8 cellular contexts compared by ENCODE assay signal in the genomic region with DNA sequence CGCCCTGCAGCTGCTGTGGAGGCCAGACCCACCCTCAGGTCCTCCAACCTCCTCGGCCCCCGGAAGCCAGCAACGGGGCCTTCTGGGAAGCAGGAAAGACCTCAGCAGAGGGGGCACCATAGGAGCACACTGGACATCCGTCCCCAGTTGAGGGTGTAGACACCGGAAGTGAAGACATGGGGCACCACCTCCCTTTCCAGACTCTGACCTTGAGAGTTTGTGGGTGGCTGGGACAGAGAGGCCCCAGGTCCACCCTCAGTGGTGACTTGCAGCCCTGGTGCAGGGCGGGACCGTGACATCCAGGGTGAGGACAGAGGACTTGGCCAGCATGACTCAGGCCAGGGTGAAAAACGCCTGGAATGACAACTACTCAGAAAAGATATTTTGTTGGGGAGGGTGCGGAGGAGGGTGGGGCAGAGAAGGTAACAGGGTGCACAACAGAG. TPM values are rescaled to one million over a fixed set of nuclear protein-coding genes. Genes with fewer than 3 reads are reported as not detected.
A peak's percentile ranks its signal among the peaks of the same experiment; 100 is the strongest.
DNase-seq lines count a peak whose midpoint lies in the region; ATAC-seq and TF ChIP-seq lines count a peak whose summit lies in the region.

No MANE protein-coding gene starts in this region.

- TF ChIP-seq POLR2A in suprapubic skin (IDR thresholded peaks at IDR 0.05), result no peak

- no peaks in the 10 kb centered on the region for H3K27me3 ChIP-seq in left lung
- no peaks in the 10 kb centered on the region for H3K27me3 ChIP-seq in suprapubic skin

- DNase-seq in activated T-cell treated with anti-CD3 and anti-CD28 coated beads, Interleukin-2, amount 50 U/mL, for 72 hours, result no peak
- no peak for DNase-seq in activated T-cell treated with anti-CD3 and anti-CD28 coated beads, Interleukin-2, amount 50 U/mL, for 1 hour
- DNase-seq in cardiac fibroblast (ENCODE audit: low read depth in 2 of 2) (peak; percentile 81 to 91), left lung (peak; percentile 82 to 93), suprapubic skin (ENCODE audit: low spot score in 2 of 2) (peak; percentile 92 to 93), SW480 (ENCODE audit: low spot score) (no peak), NCI-H345 treated with DMSO at 0.1 percent for 48 hours (lab: John Stamatoyannopoulos, UW; ENCODE audit: unreplicated experiment) (no peak)

- peak in 1 of 2 donors; percentile 27 for ATAC-seq in activated T-cell treated with anti-CD3 and anti-CD28 coated beads, Interleukin-2, amount 50 U/mL, for 72 hours (replicated peaks in 1 of 2)
- peak; percentile 77 for ATAC-seq in left lung
- no peak for ATAC-seq in HG02763 (IDR thresholded peaks at IDR 0.05; ENCODE audit: unreplicated experiment)

- no peak overlapping the region for H3K27ac Mint-ChIP-seq in activated T-cell treated with anti-CD3 and anti-CD28 coated beads, Interleukin-2, amount 50 U/mL, for 72 hours

- WGBS in suprapubic skin, result 34% methylated on average over 8 of the region's 10 CpGs

- H3K36me3 ChIP-seq in left lung (no peaks in the 10 kb centered on the region), suprapubic skin (no peaks in the 10 kb centered on the region)

- no peaks in the 10 kb centered on the region for H3K9me3 Mint-ChIP-seq in activated T-cell treated with anti-CD3 and anti-CD28 coated beads, Interleukin-2, amount 50 U/mL, for 72 hours

- H3K4me3 ChIP-seq in cardiac fibroblast (replicated peaks in 1 of 2; ENCODE audit: low read depth in 2 of 2, low read length in 2 of 2) (peak overlapping the region; percentile 22 to 39), left lung (peak overlapping the region in 1 of 2 donors; percentile 22), suprapubic skin (peak overlapping the region; percentile 39)

- no peak for TF ChIP-seq EP300 in suprapubic skin (IDR thresholded peaks at IDR 0.05)

- peaks cover 29% of the 10 kb centered on the region for H3K4me1 Mint-ChIP-seq in activated T-cell treated with anti-CD3 and anti-CD28 coated beads, Interleukin-2, amount 50 U/mL, for 72 hours (ENCODE audit: low read depth)

- intact Hi-C loops in left lung (cut with DNase I), result no loop called here

- H3K27ac ChIP-seq in left lung (peak overlapping the region; percentile 84 to 98), suprapubic skin (peak overlapping the region; percentile 95)

- H3K4me1 ChIP-seq in left lung, result peaks cover 41 to 92% of the 10 kb centered on the region in 2 donors
- peaks cover 75% of the 10 kb centered on the region for H3K4me1 ChIP-seq in suprapubic skin

- TF ChIP-seq CTCF in cardiac fibroblast (IDR thresholded peaks at IDR 0.05; ENCODE audit: low read depth, low read length), result no peak
- no peak for TF ChIP-seq CTCF in left lung (IDR thresholded peaks at IDR 0.05)
- no peak for TF ChIP-seq CTCF in suprapubic skin (IDR thresholded peaks at IDR 0.05)

- H3K9me3 ChIP-seq in left lung (no peaks in the 10 kb centered on the region), suprapubic skin (no peaks in the 10 kb centered on the region)

- peak overlapping the region; percentile 46 to 63 for H3K4me3 Mint-ChIP-seq in activated T-cell treated with anti-CD3 and anti-CD28 coated beads, Interleukin-2, amount 50 U/mL, for 72 hours

- H3K27me3 Mint-ChIP-seq in activated T-cell treated with anti-CD3 and anti-CD28 coated beads, Interleukin-2, amount 50 U/mL, for 72 hours (ENCODE audit: low read depth), result no peaks in the 10 kb centered on the region

- no peaks in the 10 kb centered on the region for H3K36me3 Mint-ChIP-seq in activated T-cell treated with anti-CD3 and anti-CD28 coated beads, Interleukin-2, amount 50 U/mL, for 72 hours (ENCODE audit: insufficient read depth in 2 of 2)

RNA-seq across cellular contexts. Expression of gene CEP295NL, which starts 19.9 kb away (rescaled TPM):
- under 1 TPM; 0.12 to 0.19 TPM for total RNA-seq in activated T-cell treated with anti-CD3 and anti-CD28 coated beads, Interleukin-2, amount 50 U/mL, for 72 hours
- 1 to 10 TPM; 1.6 to 6.6 TPM for total RNA-seq in left lung
- total RNA-seq in suprapubic skin, result 10 to 100 TPM in 1 of 4 donors, 1 to 10 TPM in 3; 2.4 to 11.1 (median 3.5) TPM

RNA-seq across cellular contexts. Expression of gene TIMP2, which starts 42.1 kb away (rescaled TPM):
- 1 to 10 TPM; 2.6 to 4.1 TPM for total RNA-seq in activated T-cell treated with anti-CD3 and anti-CD28 coated beads, Interleukin-2, amount 50 U/mL, for 72 hours
- 100 to 1,000 TPM; 196 to 313 TPM for total RNA-seq in left lung
- total RNA-seq in suprapubic skin, result 100 to 1,000 TPM in 1 of 4 donors, 10 to 100 TPM in 3; 48.4 to 114 (median 76.0) TPM

RNA-seq across cellular contexts. Expression of gene USP36, which starts 42.5 kb away (rescaled TPM):
- 100 to 1,000 TPM; 113 to 124 TPM for total RNA-seq in activated T-cell treated with anti-CD3 and anti-CD28 coated beads, Interleukin-2, amount 50 U/mL, for 72 hours
- total RNA-seq in left lung (10 to 100 TPM; 29.2 to 44.2 TPM), suprapubic skin (100 to 1,000 TPM in 1 of 4 donors, 10 to 100 TPM in 3; 60.1 to 118 (median 74.4) TPM)

Comparison
In these comparisons a context has a peak if more than half of its experiments do, and no peak if none do; other contexts are left out.
1. DNase-seq: peak in cardiac fibroblast (2 of 2), left lung (2 of 2) and suprapubic skin (2 of 2); none in activated T-cell treated with anti-CD3 and anti-CD28 coated beads, Interleukin-2, amount 50 U/mL, for 72 hours (0 of 2), activated T-cell treated with anti-CD3 and anti-CD28 coated beads, Interleukin-2, amount 50 U/mL, for 1 hour (single experiment), SW480 (single experiment) and NCI-H345 treated with DMSO at 0.1 percent for 48 hours (single experiment).
2. RNA of gene TIMP2, which starts 42.1 kb away (total RNA-seq): 196 to 313 TPM in left lung and 48.4 to 114 TPM in suprapubic skin; 2.6 to 4.1 TPM in activated T-cell treated with anti-CD3 and anti-CD28 coated beads, Interleukin-2, amount 50 U/mL, for 72 hours; every median in the first group is over 4 times any median in the second.